18 cellular contexts compared by ENCODE assay signal in genomic region chr12:25819713-25820112, GRCh38.
DNase-seq lines count a peak whose midpoint lies in the region; ATAC-seq, FAIRE-seq and TF ChIP-seq lines count a peak whose summit lies in the region.
"Had no signal": no experiment of that assay in that cellular context is flagged by ENCODE, and none has a peak within 500 bp of the region (broad histone marks: within the 10 kb centered on the region; RNA-seq: fewer than 3 reads in every experiment).

No MANE protein-coding gene starts in this region.

- ATAC-seq in GM18868 (IDR thresholded peaks at IDR 0.05; ENCODE audit: unreplicated experiment) (no peak), HG02973 (IDR thresholded peaks at IDR 0.05; ENCODE audit: unreplicated experiment) (no peak)
- no peak for ATAC-seq in activated naive CD4-positive, alpha-beta T cell treated with anti-CD3 and anti-CD28 coated beads, Interleukin-2, amount 50 U/mL, for 72 hours
- ATAC-seq: HCT116 had no signal

- H3K4me1 ChIP-seq in astrocyte (ENCODE audit: insufficient read depth, low read length) = no peaks in the 10 kb centered on the region
- H3K4me1 ChIP-seq in mammary epithelial cell (ENCODE audit: insufficient read depth, low read length) = no peaks in the 10 kb centered on the region
- H3K4me1 ChIP-seq: Caco-2 had no signal

- H3K4me1 Mint-ChIP-seq in astrocyte (ENCODE audit: low read depth, unreplicated experiment) (no peaks in the 10 kb centered on the region), nephron (peaks cover 24% of the 10 kb centered on the region)
- H3K4me1 Mint-ChIP-seq: CD8-positive, alpha-beta memory T cell had no signal

- H3K36me3 Mint-ChIP-seq in astrocyte (ENCODE audit: low read depth, unreplicated experiment) = no peaks in the 10 kb centered on the region
- no peaks in the 10 kb centered on the region for H3K36me3 Mint-ChIP-seq in nephron (ENCODE audit: low read depth)
- H3K36me3 Mint-ChIP-seq in activated naive CD4-positive, alpha-beta T cell treated with anti-CD3 and anti-CD28 coated beads, Interleukin-2, amount 50 U/mL, for 72 hours = no peaks in the 10 kb centered on the region
- H3K36me3 Mint-ChIP-seq: CD8-positive, alpha-beta memory T cell had no signal

- H3K9me3 ChIP-seq in astrocyte (ENCODE audit: insufficient read depth, low read depth, low read length) = no peaks in the 10 kb centered on the region
- no peaks in the 10 kb centered on the region for H3K9me3 ChIP-seq in mammary epithelial cell (replicated peaks; ENCODE audit: insufficient read depth, low read length)
- H3K9me3 ChIP-seq: BLaER1 had no signal

- H4K20me1 ChIP-seq in astrocyte (ENCODE audit: insufficient read depth, low read length) (no peaks in the 10 kb centered on the region), mammary epithelial cell (ENCODE audit: insufficient read depth, low read length) (no peaks in the 10 kb centered on the region)
- H4K20me1 ChIP-seq: BLaER1 had no signal

- DNase-seq in NCI-H748 (lab: John Stamatoyannopoulos, UW; ENCODE audit: unreplicated experiment) (peak; percentile 16), NCI-H748 treated with DMSO at 0.1 percent for 48 hours (lab: John Stamatoyannopoulos, UW) (no peak), astrocyte (ENCODE audit: low read depth) (no peak), mammary epithelial cell (no peak)
- DNase-seq in activated naive CD4-positive, alpha-beta T cell treated with anti-CD3 and anti-CD28 coated beads, Interleukin-2, amount 50 U/mL, for 72 hours (ENCODE audit: low spot score in 2 of 2) = no peak
- DNase-seq: 8988T; AML-193; Caco-2; CD8-positive, alpha-beta memory T cell; DND-41; GDM1 had no signal

- no peak overlapping the region for H3K27ac ChIP-seq in astrocyte (ENCODE audit: low read depth, low read length)
- no peak overlapping the region for H3K27ac ChIP-seq in mammary epithelial cell (ENCODE audit: insufficient read depth, low read depth, low read length)
- H3K27ac ChIP-seq: BLaER1 had no signal

- H3K9ac ChIP-seq in astrocyte (ENCODE audit: low read length) = no peak overlapping the region
- no peak overlapping the region for H3K9ac ChIP-seq in mammary epithelial cell (ENCODE audit: insufficient read depth, low read length)
- H3K9ac ChIP-seq: BLaER1 had no signal

- intact Hi-C loops in mammary epithelial cell (cut with micrococcal nuclease) = loop anchor here (10.0 kb wide), 2 partner anchors 235 to 385 kb away; no protein-coding TSS in a partner anchor

- H3K27me3 Mint-ChIP-seq in astrocyte (ENCODE audit: low read depth, unreplicated experiment) (no peaks in the 10 kb centered on the region), nephron (ENCODE audit: low read depth) (peaks cover 10% of the 10 kb centered on the region)
- H3K27me3 Mint-ChIP-seq: CD8-positive, alpha-beta memory T cell had no signal

- no peak overlapping the region for H3K27ac Mint-ChIP-seq in astrocyte (ENCODE audit: unreplicated experiment)
- peak overlapping the region in 2 of 3 experiments; percentile 38 to 82 for H3K27ac Mint-ChIP-seq in nephron
- H3K27ac Mint-ChIP-seq in activated naive CD4-positive, alpha-beta T cell treated with anti-CD3 and anti-CD28 coated beads, Interleukin-2, amount 50 U/mL, for 72 hours = no peak overlapping the region
- H3K27ac Mint-ChIP-seq: CD8-positive, alpha-beta memory T cell had no signal

- 80% methylated on average over 10 of the region's 11 CpGs for WGBS in mammary epithelial cell (ENCODE audit: low coverage, missing lambda C conversion rate)

- H3K4me3 Mint-ChIP-seq in astrocyte (ENCODE audit: unreplicated experiment) = no peak overlapping the region
- no peak overlapping the region for H3K4me3 Mint-ChIP-seq in nephron
- H3K4me3 Mint-ChIP-seq: CD8-positive, alpha-beta memory T cell had no signal

- CTCF ChIA-PET in mammary epithelial cell (lab: Charles Lee; ENCODE audit: low non-redundant PET) = no interaction called here

- H3K27me3 ChIP-seq in astrocyte (ENCODE audit: insufficient read depth, low read length) (no peaks in the 10 kb centered on the region), mammary epithelial cell (ENCODE audit: insufficient read depth, low read length) (no peaks in the 10 kb centered on the region)
- H3K27me3 ChIP-seq: BLaER1 had no signal

- H2AFZ ChIP-seq in astrocyte (ENCODE audit: low read depth, low read length) (peak overlapping the region; percentile 39), mammary epithelial cell (ENCODE audit: low read depth, low read length) (no peak overlapping the region)

- in situ Hi-C loops in mammary epithelial cell (cut with MboI; ENCODE audit: low sequenced_read_pairs in 2 of 2) = no loop called here

- TF ChIP-seq CTCF in astrocyte (IDR thresholded peaks at IDR 0.05; ENCODE audit: insufficient read depth, low read depth, low read length) (no peak), nephron (IDR thresholded peaks at IDR 0.05; ENCODE audit: unreplicated experiment in 3 of 3) (no peak), mammary epithelial cell (conservative IDR thresholded peaks at IDR 0.05 in 1 of 2, IDR thresholded peaks at IDR 0.05 in 1 of 2; ENCODE audit: extremely low read depth in 1 of 2, insufficient read depth in 1 of 2, low read depth in 1 of 2, low read length in 2 of 2) (no peak)

- H3K79me2 ChIP-seq in astrocyte (ENCODE audit: insufficient read depth, low read length) (no peaks in the 10 kb centered on the region), mammary epithelial cell (ENCODE audit: insufficient read depth, low read length) (no peaks in the 10 kb centered on the region)

- FAIRE-seq in astrocyte (lab: Jason Lieb, UNC) = no peak
- FAIRE-seq: GM12892, GM19239 had no signal

- peak overlapping the region; percentile 2 for H3K4me2 ChIP-seq in astrocyte (ENCODE audit: low read length)
- H3K4me2 ChIP-seq in mammary epithelial cell (ENCODE audit: insufficient read depth, low read depth, low read length) = no peak overlapping the region
- H3K4me2 ChIP-seq: BLaER1 had no signal

- H3K4me3 ChIP-seq in astrocyte (ENCODE audit: insufficient read depth, low read depth, low read length) (no peak overlapping the region), mammary epithelial cell (replicated peaks in 1 of 3; ENCODE audit: insufficient read depth in 1 of 3, low read depth in 2 of 3, low read length in 3 of 3) (no peak overlapping the region)
- H3K4me3 ChIP-seq: BLaER1 had no signal

- no TSS peak for BruUV-seq in mammary epithelial cell (replicated peaks; lab: Mats Ljungman, UMichigan)

- peaks cover 2% of the 10 kb centered on the region for H3K9me3 Mint-ChIP-seq in astrocyte (ENCODE audit: unreplicated experiment)
- H3K9me3 Mint-ChIP-seq in nephron = peaks cover 4% of the 10 kb centered on the region
- no peaks in the 10 kb centered on the region for H3K9me3 Mint-ChIP-seq in activated naive CD4-positive, alpha-beta T cell treated with anti-CD3 and anti-CD28 coated beads, Interleukin-2, amount 50 U/mL, for 72 hours

- dilution Hi-C loops in mammary epithelial cell (cut with HindIII; ENCODE audit: low sequenced_read_pairs) = no loop called here

- H3K36me3 ChIP-seq in astrocyte (ENCODE audit: insufficient read depth, low read length) (no peaks in the 10 kb centered on the region), mammary epithelial cell (ENCODE audit: insufficient read depth, low read length) (no peaks in the 10 kb centered on the region)
- H3K36me3 ChIP-seq: BLaER1 had no signal

Comparison
In these comparisons a context has a peak if more than half of its experiments do, and no peak if none do; other contexts are left out.
1. H3K27ac Mint-ChIP-seq: peak in nephron (2 of 3); none in astrocyte (single experiment) and activated naive CD4-positive, alpha-beta T cell treated with anti-CD3 and anti-CD28 coated beads, Interleukin-2, amount 50 U/mL, for 72 hours (0 of 2).